ENCODE assay signal across 14 cellular contexts in the genomic region with DNA sequence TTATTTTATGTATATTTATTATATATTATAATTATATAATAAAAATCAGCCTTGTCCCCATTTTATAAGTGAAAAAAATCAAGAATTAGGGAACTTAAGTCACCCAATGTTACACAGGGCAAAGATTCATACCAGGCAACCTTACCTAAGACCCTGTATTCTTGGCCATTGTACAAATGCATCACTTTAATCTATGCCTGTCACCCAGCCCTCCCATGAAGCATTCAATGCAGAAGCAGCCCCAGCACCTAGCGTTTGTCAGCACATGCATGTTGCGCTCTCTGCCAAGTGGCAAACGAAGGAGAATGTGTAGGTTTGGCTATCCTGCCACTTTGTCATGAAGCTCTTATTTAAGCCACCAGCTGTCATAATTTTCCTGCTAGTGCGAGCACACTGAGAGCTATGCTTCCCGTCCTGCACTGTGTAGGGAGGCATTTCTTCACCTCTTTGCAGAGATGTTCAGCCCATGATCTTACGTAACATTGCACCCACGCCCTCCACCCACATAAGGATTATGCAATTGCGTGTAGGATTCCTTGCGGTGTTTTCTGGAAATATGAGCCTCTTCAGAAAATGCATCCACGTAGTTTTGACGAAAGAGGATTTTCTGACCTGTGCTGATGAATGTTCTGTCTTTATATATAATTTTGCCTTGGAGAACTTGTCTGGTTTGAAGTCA. TPM values are rescaled to one million over a fixed set of nuclear protein-coding genes. Genes with fewer than 3 reads are reported as not detected.
A peak's percentile ranks its signal among the peaks of the same experiment; 100 is the strongest.
DNase-seq lines count a peak whose midpoint lies in the region; ATAC-seq and TF ChIP-seq lines count a peak whose summit lies in the region.
"Had no signal": no experiment of that assay in that cellular context is flagged by ENCODE, and none has a peak within 500 bp of the region (broad histone marks: within the 10 kb centered on the region; RNA-seq: fewer than 3 reads in every experiment).

No MANE protein-coding gene starts in this region.

- no peak overlapping the region for H3K9ac ChIP-seq in H9 (ENCODE audit: extremely low read depth, insufficient read length, low read length)
- no peak overlapping the region for H3K9ac ChIP-seq in neural progenitor cell

- no peak for TF ChIP-seq EP300 in sigmoid colon (IDR thresholded peaks at IDR 0.05)

- H3K9me3 Mint-ChIP-seq in H9 (no peaks in the 10 kb centered on the region; a peak in 1 of 5 replicates), neural progenitor cell (no peaks in the 10 kb centered on the region)
- H3K9me3 Mint-ChIP-seq: naive thymus-derived CD8-positive, alpha-beta T cell had no signal

- no peak overlapping the region for H2BK15ac ChIP-seq in H9 (ENCODE audit: low read depth, low read length)

- H3K4me3 ChIP-seq in neural progenitor cell = no peak overlapping the region
- H3K4me3 ChIP-seq in sigmoid colon = no peak overlapping the region
- H3K4me3 ChIP-seq: body of pancreas, spleen had no signal

- no peak overlapping the region for H3T11ph ChIP-seq in H9 (ENCODE audit: low read length)

- H2AFZ ChIP-seq in H9 (ENCODE audit: low read length) (no peak overlapping the region), neural progenitor cell (replicated peaks) (no peak overlapping the region)

- peaks cover 5% of the 10 kb centered on the region for H3K23me2 ChIP-seq in H9 (ENCODE audit: insufficient read length, low read depth, low read length, poor library complexity, severe bottlenecking)

- H3K4me2 ChIP-seq in H9 (ENCODE audit: insufficient read depth, insufficient read length, low read length) (no peak overlapping the region), neural progenitor cell (peak overlapping the region; percentile 2)

- no peak for TF ChIP-seq POLR2A in sigmoid colon (IDR thresholded peaks at IDR 0.05)

- H3K36me3 Mint-ChIP-seq in H9 (ENCODE audit: insufficient read depth in 1 of 3, low read depth in 3 of 3) (no peaks in the 10 kb centered on the region; a peak in 2 of 7 replicates), neural progenitor cell (no peaks in the 10 kb centered on the region)
- H3K36me3 Mint-ChIP-seq: naive thymus-derived CD8-positive, alpha-beta T cell had no signal

- H3K4me1 ChIP-seq in H9 (ENCODE audit: insufficient read depth, low read length) (peaks cover 16% of the 10 kb centered on the region; the same call in 1 of the 2 replicates), neural progenitor cell (peaks cover 22% of the 10 kb centered on the region), sigmoid colon (no peaks in the 10 kb centered on the region)
- H3K4me1 ChIP-seq: spleen had no signal

- H3K36me3 ChIP-seq in neural progenitor cell = no peaks in the 10 kb centered on the region
- no peaks in the 10 kb centered on the region for H3K36me3 ChIP-seq in sigmoid colon
- H3K36me3 ChIP-seq: spleen had no signal

- intact Hi-C loops in sigmoid colon (cut with DNase I) = no loop called here

- ATAC-seq in activated CD4-positive, CD25-positive, alpha-beta regulatory T cell treated with anti-CD3 and anti-CD28 coated beads, Interleukin-2, amount 50 U/mL, for 24 hours = no peak
- ATAC-seq in HG02588 (IDR thresholded peaks at IDR 0.05; ENCODE audit: unreplicated experiment) = no peak
- ATAC-seq: body of pancreas; naive thymus-derived CD8-positive, alpha-beta T cell; PC-3 had no signal

- peaks cover 73 to 76% of the 10 kb centered on the region in 2 experiments for H3K4me1 Mint-ChIP-seq in H9
- H3K4me1 Mint-ChIP-seq in neural progenitor cell = no peaks in the 10 kb centered on the region
- H3K4me1 Mint-ChIP-seq: naive thymus-derived CD8-positive, alpha-beta T cell had no signal

- no peak overlapping the region for H3K4me3 Mint-ChIP-seq in H9
- H3K4me3 Mint-ChIP-seq in neural progenitor cell = no peak overlapping the region
- H3K4me3 Mint-ChIP-seq: naive thymus-derived CD8-positive, alpha-beta T cell had no signal

- no peak overlapping the region for H3K4ac ChIP-seq in H9 (ENCODE audit: low read depth, low read length)

- peak overlapping the region in 2 of 3 experiments; percentile 15 to 18; a peak in 4 of 7 replicates for H3K27ac Mint-ChIP-seq in H9
- H3K27ac Mint-ChIP-seq in neural progenitor cell = no peak overlapping the region
- H3K27ac Mint-ChIP-seq: naive thymus-derived CD8-positive, alpha-beta T cell had no signal

- no peak overlapping the region for H2AK5ac ChIP-seq in H9 (ENCODE audit: insufficient read length, low read length)

- peaks cover 2% of the 10 kb centered on the region; the same call in 1 of the 2 replicates for H3K79me2 ChIP-seq in H9 (ENCODE audit: insufficient read depth, low read length)
- H3K79me2 ChIP-seq in neural progenitor cell (ENCODE audit: low read depth) = no peaks in the 10 kb centered on the region

- H3K27me3 ChIP-seq in H9 (ENCODE audit: insufficient read depth, low read length) (no peaks in the 10 kb centered on the region; the same call in 1 of the 2 replicates), neural progenitor cell (no peaks in the 10 kb centered on the region), sigmoid colon (no peaks in the 10 kb centered on the region)
- H3K27me3 ChIP-seq: body of pancreas had no signal

- H3K79me1 ChIP-seq in H9 (ENCODE audit: insufficient read depth, low read depth, low read length, poor library complexity, severe bottlenecking) = no peaks in the 10 kb centered on the region

- H2BK120ac ChIP-seq in H9 (ENCODE audit: low read depth, low read length, poor library complexity, severe bottlenecking) = no peak overlapping the region

- H3K23ac ChIP-seq in H9 (ENCODE audit: insufficient read length, low read depth, low read length) = no peak overlapping the region

- no peak overlapping the region for H3K18ac ChIP-seq in H9 (ENCODE audit: insufficient read length, low read depth, low read length)

- H3K27me3 Mint-ChIP-seq in H9 (ENCODE audit: low read depth) (peaks cover 4% of the 10 kb centered on the region), neural progenitor cell (ENCODE audit: insufficient read depth, low read depth) (peaks cover 15% of the 10 kb centered on the region)

- TF ChIP-seq CTCF in H9 (conservative IDR thresholded peaks at IDR 0.05) (no peak), neural progenitor cell (IDR thresholded peaks at IDR 0.05) (no peak), sigmoid colon (IDR thresholded peaks at IDR 0.05) (no peak)

- peak overlapping the region; percentile 59 for H2BK12ac ChIP-seq in H9 (ENCODE audit: insufficient read length, low read depth, low read length)

- no peak overlapping the region for H3K14ac ChIP-seq in H9 (ENCODE audit: insufficient read depth, low read length)

- H4K8ac ChIP-seq in H9 (replicated peaks; ENCODE audit: insufficient read length, low read depth, low read length) = no peak overlapping the region

- no CpG with 5 or more reads among the region's 11 CpGs for WGBS in H9 (ENCODE audit: extremely low coverage, insufficient read length, low lambda C conversion rate)
- WGBS in sigmoid colon, 2 donors = 86 to 89% methylated on average over 11 of the region's 11 CpGs

- no peak overlapping the region for H3K27ac ChIP-seq in H9 (ENCODE audit: insufficient read length, low read depth, low read length)
- no peak overlapping the region for H3K27ac ChIP-seq in neural progenitor cell
- no peak overlapping the region for H3K27ac ChIP-seq in sigmoid colon
- H3K27ac ChIP-seq: body of pancreas, spleen had no signal

- no peak overlapping the region for H4K5ac ChIP-seq in H9 (ENCODE audit: insufficient read length, low read depth, low read length)

- H4K20me1 ChIP-seq in H9 (ENCODE audit: control insufficient read depth, insufficient read depth, insufficient read length) (no peaks in the 10 kb centered on the region), neural progenitor cell (ENCODE audit: low read depth) (no peaks in the 10 kb centered on the region)

- DNase-seq in H9 = no peak
- DNase-seq in NCI-H1694 treated with DMSO at 0.1 percent for 48 hours (lab: John Stamatoyannopoulos, UW) = peak; percentile 72
- DNase-seq in cerebellar cortex (ENCODE audit: low spot score) = peak; percentile 66
- no peak for DNase-seq in neural progenitor cell (ENCODE audit: low spot score)
- no peak for DNase-seq in NCI-H1048 (lab: John Stamatoyannopoulos, UW)
- DNase-seq in sigmoid colon = no peak
- DNase-seq: body of pancreas; GDM1; naive thymus-derived CD8-positive, alpha-beta T cell; NCI-H1436; PC-3; spleen had no signal

- H3K9me3 ChIP-seq in H9 (ENCODE audit: control insufficient read depth, low read depth, low read length) (no peaks in the 10 kb centered on the region), neural progenitor cell (ENCODE audit: low read depth) (no peaks in the 10 kb centered on the region), sigmoid colon (no peaks in the 10 kb centered on the region)
- H3K9me3 ChIP-seq: body of pancreas, spleen had no signal

- H2BK5ac ChIP-seq in H9 (ENCODE audit: insufficient read length, low read length) = no peak overlapping the region

- H3F3A ChIP-seq in neural progenitor cell (ENCODE audit: low read depth) = peaks cover 34% of the 10 kb centered on the region

- no peak overlapping the region for H4K91ac ChIP-seq in H9 (ENCODE audit: insufficient read length, low read depth, low read length)

- H2BK20ac ChIP-seq in H9 (ENCODE audit: low read depth, low read length, poor library complexity, severe bottlenecking) = no peak overlapping the region

- H3K56ac ChIP-seq in H9 (ENCODE audit: insufficient read length, low read depth, low read length) = no peak overlapping the region

RNA-seq across cellular contexts. Expression of a gene that starts 7.7 kb away (rescaled TPM):
- 52.3 and 52.7 TPM in 2 replicates for total RNA-seq in H9 (2021)
- total RNA-seq in neural progenitor cell (ENCODE audit: low replicate concordance) = 5.4 and 6.3 TPM in 2 replicates
- total RNA-seq in sigmoid colon = 1 to 10 TPM; 3.0 to 10.0 (median 6.1) TPM
- polyA plus RNA-seq in sigmoid colon = 10 to 100 TPM; 12.6 to 27.6 (median 27.3) TPM
- total RNA-seq: naive thymus-derived CD8-positive, alpha-beta T cell had no signal
- polyA plus RNA-seq: naive thymus-derived CD8-positive, alpha-beta T cell had no signal

Comparison
In these comparisons a context has a peak if more than half of its experiments do, and no peak if none do; other contexts are left out.
1. DNase-seq: peak in NCI-H1694 treated with DMSO at 0.1 percent for 48 hours (single experiment) and cerebellar cortex (single experiment); none in H9 (single experiment), neural progenitor cell (single experiment), NCI-H1048 (single experiment) and sigmoid colon (single experiment).